8 cellular contexts compared by ENCODE assay signal in genomic region chr7:154913645-154914579, GRCh38.
DNase-seq lines count a peak whose midpoint lies in the region; ATAC-seq and TF ChIP-seq lines count a peak whose summit lies in the region.

No MANE protein-coding gene starts in this region.

- intact Hi-C loops in adrenal gland (cut with DNase I) = loop anchor here in 1 of 2 donors (10.0 kb wide), 1 partner anchor 281 kb away; no protein-coding TSS in a partner anchor
- intact Hi-C loops in left ventricle myocardium inferior (cut with micrococcal nuclease) = no loop called here
- intact Hi-C loops in prostate gland (cut with DNase I) = loop anchor here (5.0 kb wide), 1 partner anchor 428 kb away; no protein-coding TSS in a partner anchor

- H3K4me1 ChIP-seq in HAP-1 (no peaks in the 10 kb centered on the region), adrenal gland (replicated peaks in 1 of 2) (peaks cover 0 to 7% of the 10 kb centered on the region in 2 donors), left ventricle myocardium inferior (peaks cover 9% of the 10 kb centered on the region), prostate gland (replicated peaks) (no peaks in the 10 kb centered on the region)

- H3K4me1 Mint-ChIP-seq in T-cell = peaks cover 3 to 6% (median 5%) of the 10 kb centered on the region in 3 donors

- peak overlapping the region; percentile 80 to 89 (median 81) for H3K4me3 Mint-ChIP-seq in T-cell

- TF ChIP-seq CTCF in GM12865 (IDR thresholded peaks at IDR 0.05; ENCODE audit: insufficient read depth, low read depth, low read length, missing control alignments) (peak; percentile 93), adrenal gland (IDR thresholded peaks at IDR 0.05) (peak; percentile 57 to 93 (median 75)), left ventricle myocardium inferior (IDR thresholded peaks at IDR 0.05; ENCODE audit: borderline replicate concordance) (peak; percentile 95), prostate gland (IDR thresholded peaks at IDR 0.05) (peak; percentile 60 to 84 (median 78))

- ATAC-seq in T-cell (replicated peaks in 1 of 4) = peak; percentile 89 to 97 (median 96)

- no peak overlapping the region for H3K27ac Mint-ChIP-seq in T-cell

- 20 to 52% (median 27%) methylated on average over 8 to 56 of the region's 56 CpGs for WGBS in adrenal gland, 4 donors
- 20% methylated on average over 47 of the region's 56 CpGs for WGBS in prostate gland

- DNase-seq in GM12865 (ENCODE audit: low read depth) = peak; percentile 76
- peak; percentile 27 to 92 for DNase-seq in HAP-1 (ENCODE audit: low spot score in 2 of 2)
- peak; percentile 76 for DNase-seq in LoVo (ENCODE audit: low spot score)
- peak; percentile 62 to 92 (median 82) for DNase-seq in T-cell
- peak; percentile 78 to 94 (median 88) for DNase-seq in adrenal gland
- peak; percentile 85 for DNase-seq in left ventricle myocardium inferior
- DNase-seq in prostate gland (ENCODE audit: low spot score) = peak; percentile 83
- DNase-seq in ureter (ENCODE audit: low spot score) = peak; percentile 87

- H3K27me3 ChIP-seq in HAP-1 (ENCODE audit: low read depth) = no peaks in the 10 kb centered on the region
- H3K27me3 ChIP-seq in adrenal gland = peaks cover 12% of the 10 kb centered on the region
- H3K27me3 ChIP-seq in left ventricle myocardium inferior (ENCODE audit: low read depth) = peaks cover 54% of the 10 kb centered on the region
- H3K27me3 ChIP-seq in prostate gland (replicated peaks; ENCODE audit: insufficient read depth) = no peaks in the 10 kb centered on the region

- in situ Hi-C loops in HAP-1 (cut with MboI; ENCODE audit: low sequenced_read_pairs) = no loop called here

- H3K36me3 Mint-ChIP-seq in T-cell = no peaks in the 10 kb centered on the region

- TF ChIP-seq POLR2A in adrenal gland (IDR thresholded peaks at IDR 0.05) (no peak), prostate gland (IDR thresholded peaks at IDR 0.05) (no peak)

- no peaks in the 10 kb centered on the region for H3K9me3 ChIP-seq in HAP-1
- H3K9me3 ChIP-seq in adrenal gland (replicated peaks in 1 of 3) = no peaks in the 10 kb centered on the region
- peaks cover 9% of the 10 kb centered on the region for H3K9me3 ChIP-seq in left ventricle myocardium inferior (replicated peaks)
- H3K9me3 ChIP-seq in prostate gland = no peaks in the 10 kb centered on the region

- H3K4me3 ChIP-seq in GM12865 (ENCODE audit: low read depth, low read length) (no peak overlapping the region), HAP-1 (no peak overlapping the region), adrenal gland (no peak overlapping the region), left ventricle myocardium inferior (peak overlapping the region; percentile 59), prostate gland (no peak overlapping the region)

- H3K9me3 Mint-ChIP-seq in T-cell = peaks cover 0 to 4% (median 0%) of the 10 kb centered on the region in 3 donors

- H3K36me3 ChIP-seq in HAP-1 (replicated peaks) (no peaks in the 10 kb centered on the region), adrenal gland (replicated peaks in 1 of 2) (no peaks in the 10 kb centered on the region), left ventricle myocardium inferior (no peaks in the 10 kb centered on the region), prostate gland (no peaks in the 10 kb centered on the region)

- POLR2A ChIA-PET in T-cell (lab: Charles Lee) = interaction anchor here in 1 of 2 donors (1.0 kb wide), 1 partner anchor 78 kb away, joined by 3 read pairs; no protein-coding TSS in a partner anchor

- H3K27ac ChIP-seq in adrenal gland = no peak overlapping the region
- H3K27ac ChIP-seq in left ventricle myocardium inferior (replicated peaks) = no peak overlapping the region
- no peak overlapping the region for H3K27ac ChIP-seq in prostate gland

- H3K27me3 Mint-ChIP-seq in T-cell = peaks cover 24 to 25% of the 10 kb centered on the region in 2 donors

- CTCF ChIA-PET in T-cell (lab: Charles Lee) = interaction anchor here (0.6 to 3.3 kb wide), 13 partner anchors 10 to 994 kb away, joined by 3 to 13 read pairs (median 5); no protein-coding TSS in a partner anchor
